In genomic region chr4:137156054-137156453, GRCh38 we compare ENCODE assay signal across 12 cellular contexts.
DNase-seq lines count a peak whose midpoint lies in the region; ATAC-seq and TF ChIP-seq lines count a peak whose summit lies in the region.
"Had no signal": no experiment of that assay in that cellular context is flagged by ENCODE, and none has a peak within 500 bp of the region (broad histone marks: within the 10 kb centered on the region; RNA-seq: fewer than 3 reads in every experiment).

No MANE protein-coding gene starts in this region.

- H3K4me1 ChIP-seq in RWPE2 (ENCODE audit: insufficient read depth, poor library complexity, severe bottlenecking): no peaks in the 10 kb centered on the region

- no peaks in the 10 kb centered on the region for H3K27me3 ChIP-seq in RWPE2 (ENCODE audit: insufficient read depth, poor library complexity, severe bottlenecking)

- ATAC-seq in RWPE2 (ENCODE audit: low read depth): peak; percentile 51; the same call in 1 of the 3 replicates
- no peak for ATAC-seq in GM21737 (IDR thresholded peaks at IDR 0.05; ENCODE audit: unreplicated experiment)
- ATAC-seq: activated T-cell treated with anti-CD3 and anti-CD28 coated beads, Interleukin-2, amount 50 U/mL, for 72 hours had no signal

- no peak overlapping the region for H3K4me3 ChIP-seq in RWPE2 (ENCODE audit: severe bottlenecking)
- H3K4me3 ChIP-seq in epithelial cell of esophagus (ENCODE audit: low read length): no peak overlapping the region
- H3K4me3 ChIP-seq in skeletal muscle cell (ENCODE audit: low read depth, low read length): no peak overlapping the region

- no peak overlapping the region for H3K27ac ChIP-seq in RWPE2 (ENCODE audit: poor library complexity, severe bottlenecking)

- no peaks in the 10 kb centered on the region for H3K36me3 ChIP-seq in RWPE2 (ENCODE audit: low read depth)

- no peak for TF ChIP-seq CTCF in RWPE2 (IDR thresholded peaks at IDR 0.05; ENCODE audit: poor library complexity, severe bottlenecking)
- TF ChIP-seq CTCF in epithelial cell of esophagus (IDR thresholded peaks at IDR 0.05; ENCODE audit: insufficient read depth, low read depth, low read length, missing control alignments): no peak

- no peaks in the 10 kb centered on the region for H3K9me3 ChIP-seq in RWPE2 (ENCODE audit: severe bottlenecking)

- no peak for TF ChIP-seq POLR2A in erythroblast (IDR thresholded peaks at IDR 0.05; ENCODE audit: low read length)

- DNase-seq in GM03348 (ENCODE audit: low spot score): peak; percentile 24
- no peak for DNase-seq in RWPE2 (ENCODE audit: low spot score)
- peak; percentile 49 for DNase-seq in epithelial cell of esophagus (ENCODE audit: low read depth)
- peak; percentile 60 for DNase-seq in skeletal muscle cell (ENCODE audit: low read depth)
- DNase-seq in erythroblast (lab: John Stamatoyannopoulos, UW): no peak
- no peak for DNase-seq in NCI-H1092 (lab: John Stamatoyannopoulos, UW)
- no peak for DNase-seq in NCI-H748 treated with DMSO at 0.1 percent for 48 hours (lab: John Stamatoyannopoulos, UW)
- DNase-seq: activated CD4-positive, alpha-beta T cell treated with anti-CD3 and anti-CD28 coated beads, Interleukin-2, amount 50 U/mL, for 4 hours; activated T-cell treated with anti-CD3 and anti-CD28 coated beads, Interleukin-2, amount 50 U/mL, for 72 hours; aorta; kidney had no signal

Comparison
In these comparisons a context has a peak if more than half of its experiments do, and no peak if none do; other contexts are left out.
1. DNase-seq: peak in GM03348 (single experiment), epithelial cell of esophagus (single experiment) and skeletal muscle cell (single experiment); none in RWPE2 (single experiment), erythroblast (0 of 2), NCI-H1092 (single experiment) and NCI-H748 treated with DMSO at 0.1 percent for 48 hours (single experiment).